Comparison of ENCODE assay signal across 12 cellular contexts in genomic region chr6:105492706-105493673, GRCh38.
A peak's percentile ranks its signal among the peaks of the same experiment; 100 is the strongest.
DNase-seq lines count a peak whose midpoint lies in the region; ATAC-seq, FAIRE-seq and TF ChIP-seq lines count a peak whose summit lies in the region.
"Had no signal": no experiment of that assay in that cellular context is flagged by ENCODE, and none has a peak within 500 bp of the region (broad histone marks: within the 10 kb centered on the region; RNA-seq: fewer than 3 reads in every experiment).

No MANE protein-coding gene starts in this region.

- H3K4me3 ChIP-seq in suprapubic skin (no peak overlapping the region), pancreas (no peak overlapping the region)
- H3K4me3 ChIP-seq: psoas muscle had no signal

- H3K36me3 ChIP-seq in suprapubic skin (no peaks in the 10 kb centered on the region), pancreas (no peaks in the 10 kb centered on the region)

- no peak overlapping the region for H3K27ac Mint-ChIP-seq in natural killer cell treated with Interleukin-12 subunit alpha and Interleukin-12 subunit beta and Interleukin-15 and Interleukin-18, amount 100 ng/mL, for 72 hours
- H3K27ac Mint-ChIP-seq in natural killer cell = no peak overlapping the region
- peak overlapping the region; percentile 38 for H3K27ac Mint-ChIP-seq in activated T-helper 2 cell treated with anti-CD3 and anti-CD28 coated beads, Interferon-gamma antibody, Interleukin-2, Interleukin-4, amounts not matched to agents 10 μg/mL and 5 μg/mL and 100 μg/mL, durations not matched to agents 14 hours and 24 hours and 36 hours

- H3K4me1 Mint-ChIP-seq in natural killer cell treated with Interleukin-12 subunit alpha and Interleukin-12 subunit beta and Interleukin-15 and Interleukin-18, amount 100 ng/mL, for 72 hours (ENCODE audit: low read depth in 2 of 2) = peaks cover 31 to 37% of the 10 kb centered on the region in 2 donors
- peaks cover 0 to 10% of the 10 kb centered on the region in 2 donors for H3K4me1 Mint-ChIP-seq in natural killer cell
- H3K4me1 Mint-ChIP-seq in activated T-helper 2 cell treated with anti-CD3 and anti-CD28 coated beads, Interferon-gamma antibody, Interleukin-2, Interleukin-4, amounts not matched to agents 10 μg/mL and 5 μg/mL and 100 μg/mL, durations not matched to agents 14 hours and 24 hours and 36 hours (ENCODE audit: low read depth) = peaks cover 30% of the 10 kb centered on the region

- no peaks in the 10 kb centered on the region for H3K9me3 Mint-ChIP-seq in natural killer cell treated with Interleukin-12 subunit alpha and Interleukin-12 subunit beta and Interleukin-15 and Interleukin-18, amount 100 ng/mL, for 72 hours
- H3K9me3 Mint-ChIP-seq in natural killer cell = no peaks in the 10 kb centered on the region
- no peaks in the 10 kb centered on the region for H3K9me3 Mint-ChIP-seq in activated T-helper 2 cell treated with anti-CD3 and anti-CD28 coated beads, Interferon-gamma antibody, Interleukin-2, Interleukin-4, amounts not matched to agents 10 μg/mL and 5 μg/mL and 100 μg/mL, durations not matched to agents 14 hours and 24 hours and 36 hours

- TF ChIP-seq CTCF in natural killer cell (IDR thresholded peaks at IDR 0.05) (no peak), suprapubic skin (IDR thresholded peaks at IDR 0.05) (no peak), pancreas (IDR thresholded peaks at IDR 0.05) (no peak)

- TF ChIP-seq EP300 in suprapubic skin (IDR thresholded peaks at IDR 0.05) = no peak

- H3K27me3 ChIP-seq in suprapubic skin (no peaks in the 10 kb centered on the region), pancreas (no peaks in the 10 kb centered on the region)

- intact Hi-C loops in natural killer cell (cut with micrococcal nuclease) (no loop called here), pancreas (cut with DNase I) (loop anchor here in 1 of 3 donors (10.0 kb wide), 1 partner anchor 812 kb away; no protein-coding TSS in a partner anchor)
- intact Hi-C loops in activated T-helper 2 cell treated with anti-CD3 and anti-CD28 coated beads, Interferon-gamma antibody, Interleukin-2, Interleukin-4, amounts not matched to agents 10 μg/mL and 5 μg/mL and 100 μg/mL, durations not matched to agents 14 hours and 24 hours and 36 hours (cut with micrococcal nuclease) = loop anchor here (5.0 kb wide), 1 partner anchor 69 kb away; no protein-coding TSS in a partner anchor

- ATAC-seq in natural killer cell treated with Interleukin-12 subunit alpha and Interleukin-12 subunit beta and Interleukin-15 and Interleukin-18, amount 100 ng/mL, for 72 hours = peak; percentile 89
- ATAC-seq in natural killer cell (no peak), HG03045 (IDR thresholded peaks at IDR 0.05; ENCODE audit: unreplicated experiment) (peak; percentile 73), pancreas (no peak)
- ATAC-seq: Panc1, psoas muscle had no signal

- no peak for DNase-seq in natural killer cell treated with Interleukin-12 subunit alpha and Interleukin-12 subunit beta and Interleukin-15 and Interleukin-18, amount 100 ng/mL, for 72 hours (ENCODE audit: low spot score)
- DNase-seq in natural killer cell = no peak
- DNase-seq in activated T-helper 2 cell treated with anti-CD3 and anti-CD28 coated beads, Interferon-gamma antibody, Interleukin-2, Interleukin-4, amounts not matched to agents 10 μg/mL and 5 μg/mL and 100 μg/mL, durations not matched to agents 14 hours and 24 hours and 36 hours (ENCODE audit: low spot score) = no peak
- no peak for DNase-seq in suprapubic skin (ENCODE audit: low spot score in 2 of 2)
- no peak for DNase-seq in pancreas
- no peak for DNase-seq in HT-29 (ENCODE audit: low spot score)
- no peak for DNase-seq in GM19240 (ENCODE audit: insufficient read length, low spot score)
- DNase-seq: psoas muscle had no signal

- H3K9me3 ChIP-seq in suprapubic skin (no peaks in the 10 kb centered on the region), pancreas (no peaks in the 10 kb centered on the region)
- H3K9me3 ChIP-seq: psoas muscle had no signal

- H3K4me1 ChIP-seq in suprapubic skin (peaks cover 18% of the 10 kb centered on the region), pancreas (no peaks in the 10 kb centered on the region)
- H3K4me1 ChIP-seq: psoas muscle had no signal

- H3K27me3 Mint-ChIP-seq in natural killer cell treated with Interleukin-12 subunit alpha and Interleukin-12 subunit beta and Interleukin-15 and Interleukin-18, amount 100 ng/mL, for 72 hours = no peaks in the 10 kb centered on the region
- H3K27me3 Mint-ChIP-seq in natural killer cell (ENCODE audit: low read depth in 2 of 2) = no peaks in the 10 kb centered on the region
- no peaks in the 10 kb centered on the region for H3K27me3 Mint-ChIP-seq in activated T-helper 2 cell treated with anti-CD3 and anti-CD28 coated beads, Interferon-gamma antibody, Interleukin-2, Interleukin-4, amounts not matched to agents 10 μg/mL and 5 μg/mL and 100 μg/mL, durations not matched to agents 14 hours and 24 hours and 36 hours (ENCODE audit: low read depth)

- H3K4me3 Mint-ChIP-seq in natural killer cell treated with Interleukin-12 subunit alpha and Interleukin-12 subunit beta and Interleukin-15 and Interleukin-18, amount 100 ng/mL, for 72 hours = peak overlapping the region; percentile 72
- no peak overlapping the region for H3K4me3 Mint-ChIP-seq in natural killer cell
- H3K4me3 Mint-ChIP-seq in activated T-helper 2 cell treated with anti-CD3 and anti-CD28 coated beads, Interferon-gamma antibody, Interleukin-2, Interleukin-4, amounts not matched to agents 10 μg/mL and 5 μg/mL and 100 μg/mL, durations not matched to agents 14 hours and 24 hours and 36 hours (ENCODE audit: low read depth) = no peak overlapping the region

- FAIRE-seq in pancreas (lab: Jason Lieb, UNC) = no peak
- FAIRE-seq: frontal cortex had no signal

- H3K27ac ChIP-seq in suprapubic skin = no peak overlapping the region
- no peak overlapping the region for H3K27ac ChIP-seq in pancreas
- H3K27ac ChIP-seq: C4-2B, psoas muscle had no signal

- no peak for TF ChIP-seq POLR2A in suprapubic skin (IDR thresholded peaks at IDR 0.05)

- no peaks in the 10 kb centered on the region for H3K36me3 Mint-ChIP-seq in natural killer cell treated with Interleukin-12 subunit alpha and Interleukin-12 subunit beta and Interleukin-15 and Interleukin-18, amount 100 ng/mL, for 72 hours
- no peaks in the 10 kb centered on the region for H3K36me3 Mint-ChIP-seq in natural killer cell
- H3K36me3 Mint-ChIP-seq in activated T-helper 2 cell treated with anti-CD3 and anti-CD28 coated beads, Interferon-gamma antibody, Interleukin-2, Interleukin-4, amounts not matched to agents 10 μg/mL and 5 μg/mL and 100 μg/mL, durations not matched to agents 14 hours and 24 hours and 36 hours (ENCODE audit: low read depth) = no peaks in the 10 kb centered on the region

Comparison
In these comparisons a context has a peak if more than half of its experiments do, and no peak if none do; other contexts are left out.
1. ATAC-seq: peak in natural killer cell treated with Interleukin-12 subunit alpha and Interleukin-12 subunit beta and Interleukin-15 and Interleukin-18, amount 100 ng/mL, for 72 hours (2 of 2) and HG03045 (single experiment); none in natural killer cell (0 of 3) and pancreas (0 of 4).